Comparison of ENCODE assay signal across 26 cellular contexts in the genomic region with DNA sequence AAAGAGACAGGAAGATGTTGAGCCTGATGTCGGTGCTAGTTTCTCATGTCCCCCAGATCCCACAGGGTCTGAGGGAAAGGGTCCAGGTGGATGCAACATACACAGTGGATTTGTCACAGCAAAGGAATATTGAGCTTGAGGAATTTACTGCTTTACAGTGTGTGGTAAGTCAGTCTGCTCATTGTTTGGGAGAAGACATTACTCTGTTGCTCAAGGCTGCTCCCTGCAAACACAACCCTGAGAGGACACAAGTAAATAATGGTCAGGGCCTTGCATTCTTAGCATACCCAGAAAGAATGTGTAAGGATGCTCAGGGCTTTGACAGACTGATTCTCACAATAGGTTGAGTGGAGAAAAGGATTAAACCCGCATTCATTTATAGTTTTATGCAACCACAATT. TPM values are rescaled to one million over a fixed set of nuclear protein-coding genes. Genes with fewer than 3 reads are reported as not detected.
DNase-seq lines count a peak whose midpoint lies in the region; ATAC-seq, FAIRE-seq and TF ChIP-seq lines count a peak whose summit lies in the region.
"Had no signal": no experiment of that assay in that cellular context is flagged by ENCODE, and none has a peak within 500 bp of the region (broad histone marks: within the 10 kb centered on the region; RNA-seq: fewer than 3 reads in every experiment).

No MANE protein-coding gene starts in this region.

- H3K14ac ChIP-seq in IMR-90 (replicated peaks; ENCODE audit: low read depth, low read length), result no peak overlapping the region

- dilution Hi-C loops in IMR-90 (cut with HindIII; ENCODE audit: low sequenced_read_pairs, unreplicated experiment) (no loop called here), keratinocyte (cut with MboI; ENCODE audit: extremely low pct_ligation_motif_present, low sequenced_read_pairs) (no loop called here)

- no peak overlapping the region for H2AK9ac ChIP-seq in IMR-90 (replicated peaks; ENCODE audit: low read depth, low read length, poor library complexity)

- H3K23ac ChIP-seq in IMR-90 (ENCODE audit: low read depth, low read length), result no peak overlapping the region

- 0 out of 2 replicates have a peak overlapping the region, but pooled peaks have one; percentile 5 for H3K4ac ChIP-seq in IMR-90 (ENCODE audit: low read depth, low read length)

- H3K9ac ChIP-seq in IMR-90 (ENCODE audit: low read depth, low read length) (no peak overlapping the region), keratinocyte (ENCODE audit: control insufficient read depth, extremely low read depth, insufficient read depth, low read length) (peak overlapping the region; percentile 38), smooth muscle cell (ENCODE audit: low read depth) (no peak overlapping the region)
- H3K9ac ChIP-seq: GM23248, KMS-11, SK-N-SH had no signal

- FAIRE-seq in bronchial epithelial cell (lab: Jason Lieb, UNC) (peak; percentile 83), keratinocyte (lab: Jason Lieb, UNC) (no peak)
- FAIRE-seq: islet of Langerhans had no signal

- no peaks in the 10 kb centered on the region for H3K79me2 ChIP-seq in keratinocyte (ENCODE audit: control insufficient read depth, insufficient read depth, low read length)
- no peaks in the 10 kb centered on the region for H3K79me2 ChIP-seq in smooth muscle cell (ENCODE audit: low read depth)

- H4K20me1 ChIP-seq in IMR-90 (ENCODE audit: insufficient read depth, low read length) (no peaks in the 10 kb centered on the region), keratinocyte (ENCODE audit: control insufficient read depth, extremely low read depth, insufficient read depth, low read length) (no peaks in the 10 kb centered on the region), smooth muscle cell (ENCODE audit: low read depth) (no peaks in the 10 kb centered on the region)

- no peaks in the 10 kb centered on the region for H3K79me1 ChIP-seq in IMR-90 (ENCODE audit: low read depth in 1 of 2, low read length in 2 of 2)

- H3K27ac ChIP-seq in IMR-90 (ENCODE audit: insufficient read depth, low read length) (no peak overlapping the region), keratinocyte (ENCODE audit: control insufficient read depth, insufficient read depth, low read length) (peak overlapping the region; percentile 80), smooth muscle cell (ENCODE audit: low read depth) (peak overlapping the region; percentile 70)
- H3K27ac ChIP-seq: dorsolateral prefrontal cortex, GM23248, KMS-11, left ventricle myocardium inferior, tibial artery had no signal

- WGBS in IMR-90 (ENCODE audit: extremely low coverage in 2 of 2, insufficient read length in 1 of 2), 2 experiments, result no CpG with 5 or more reads among the region's 2 CpGs
- 88% methylated on average over 2 of the region's 2 CpGs for WGBS in smooth muscle cell (ENCODE audit: low lambda C conversion rate)

- POLR2A ChIA-PET in IMR-90 (lab: Charles Lee; ENCODE audit: unreplicated experiment), result no interaction called here

- H3K4me3 ChIP-seq in IMR-90 (ENCODE audit: insufficient read depth, low read depth, low read length) (no peak overlapping the region), bronchial epithelial cell (ENCODE audit: low read depth, low read length) (no peak overlapping the region), keratinocyte (ENCODE audit: control insufficient read depth in 2 of 3, extremely low read depth in 1 of 3, insufficient read depth in 2 of 3, low read depth in 1 of 3, low read length in 3 of 3) (no peak overlapping the region), smooth muscle cell (no peak overlapping the region)
- H3K4me3 ChIP-seq: dorsolateral prefrontal cortex, GM23248, left ventricle myocardium inferior, tibial artery had no signal

- TF ChIP-seq POLR2A in IMR-90 (IDR thresholded peaks at IDR 0.05; ENCODE audit: low read depth, low read length), result no peak

- no peak overlapping the region for H2AK5ac ChIP-seq in IMR-90 (ENCODE audit: low read depth, low read length)

- TF ChIP-seq RAD21 in IMR-90 (IDR thresholded peaks at IDR 0.05; ENCODE audit: low read length), result no peak

- DNase-seq in IMR-90, result peak; percentile 19
- DNase-seq in bronchial epithelial cell (ENCODE audit: low read depth), result peak; percentile 39
- DNase-seq in keratinocyte (ENCODE audit: low read depth, low spot score), result no peak
- no peak for DNase-seq in smooth muscle cell (lab: John Stamatoyannopoulos, UW; ENCODE audit: unreplicated experiment)
- no peak for DNase-seq in left ventricle myocardium superior
- no peak for DNase-seq in DMS53 treated with DMSO at 0.1 percent for 48 hours (lab: John Stamatoyannopoulos, UW; ENCODE audit: unreplicated experiment)
- DNase-seq: activated CD4-positive, CD25-positive, alpha-beta regulatory T cell; activated T-cell treated with anti-CD3 and anti-CD28 coated beads, Interleukin-2, amount 50 U/mL, for 24 hours; C1 segment of cervical spinal cord; DMS79; dorsolateral prefrontal cortex; GM23248; left ventricle myocardium inferior; MM.1S; natural killer cell; NCI-H1105 treated with DMSO at 0.1 percent for 48 hours; NCI-H1930; NCI-H526; OCI-M1; SK-N-SH; stimulated activated CD4-positive, alpha-beta T cell treated with anti-CD3 and anti-CD28 coated beads, Interleukin-15, amount 100 ng/mL, for 24 hours; stimulated activated CD4-positive, alpha-beta T cell treated with anti-CD3 and anti-CD28 coated beads, Interleukin-4, amount 100 ng/mL, for 4 hours; tibial artery had no signal

- H3K9me3 ChIP-seq in IMR-90 (ENCODE audit: control insufficient read depth, insufficient read depth, low read length) (no peaks in the 10 kb centered on the region), keratinocyte (ENCODE audit: control insufficient read depth, low read depth, low read length) (no peaks in the 10 kb centered on the region), smooth muscle cell (replicated peaks; ENCODE audit: low read depth) (no peaks in the 10 kb centered on the region)
- H3K9me3 ChIP-seq: left ventricle myocardium inferior, SK-N-SH, tibial artery had no signal

- H3K4me2 ChIP-seq in IMR-90 (ENCODE audit: low read depth, low read length) (no peak overlapping the region), keratinocyte (ENCODE audit: control insufficient read depth, extremely low read depth, insufficient read depth, low read depth, low read length) (peak overlapping the region; percentile 65), smooth muscle cell (no peak overlapping the region)
- H3K4me2 ChIP-seq: KMS-11, SK-N-SH had no signal

- in situ Hi-C loops in IMR-90 (cut with MboI; ENCODE audit: low sequenced_read_pairs), result loop anchor here (25.0 kb wide), 1 partner anchor 930 kb away; no protein-coding TSS in a partner anchor

- H3K56ac ChIP-seq in IMR-90 (ENCODE audit: extremely low read depth, insufficient read depth, low read length), result no peak overlapping the region

- TF ChIP-seq CTCF in IMR-90 (conservative IDR thresholded peaks at IDR 0.05; ENCODE audit: low read depth, low read length) (no peak), bronchial epithelial cell (IDR thresholded peaks at IDR 0.05; ENCODE audit: insufficient read depth, low read length, severe bottlenecking) (no peak), keratinocyte (optimal IDR thresholded peaks at IDR 0.05 in 1 of 3, IDR thresholded peaks at IDR 0.05 in 1 of 3, conservative IDR thresholded peaks at IDR 0.05 in 1 of 3; ENCODE audit: extremely low read depth in 1 of 3, insufficient read depth in 2 of 3, low read length in 3 of 3) (no peak), smooth muscle cell (IDR thresholded peaks at IDR 0.05; ENCODE audit: borderline replicate concordance, insufficient read depth, poor library complexity, severe bottlenecking) (no peak)

- H2BK15ac ChIP-seq in IMR-90 (ENCODE audit: low read depth, low read length), result no peak overlapping the region

- H3K36me3 ChIP-seq in IMR-90 (ENCODE audit: control insufficient read depth, insufficient read depth, low read length), result no peaks in the 10 kb centered on the region
- H3K36me3 ChIP-seq in bronchial epithelial cell (ENCODE audit: control insufficient read depth, insufficient read depth, low read length), result no peaks in the 10 kb centered on the region
- H3K36me3 ChIP-seq in keratinocyte (ENCODE audit: control insufficient read depth in 2 of 2, extremely low read depth in 1 of 2, insufficient read depth in 2 of 2, low read length in 2 of 2), result no peaks in the 10 kb centered on the region
- no peaks in the 10 kb centered on the region for H3K36me3 ChIP-seq in smooth muscle cell (ENCODE audit: low read depth)
- H3K36me3 ChIP-seq: left ventricle myocardium inferior, tibial artery had no signal

- no peak overlapping the region for H2BK5ac ChIP-seq in IMR-90 (ENCODE audit: low read depth, low read length, poor library complexity, severe bottlenecking)

- peak overlapping the region; percentile 8; the same call in 1 of the 2 replicates for H4K91ac ChIP-seq in IMR-90 (ENCODE audit: insufficient read depth, low read depth, low read length)

- intact Hi-C loops in IMR-90 (cut with micrococcal nuclease) (loop anchor here (10.0 kb wide), 3 partner anchors 938 to 1198 kb away; partner anchors contain the start of genes FER and SLC25A46), left ventricle myocardium superior (cut with micrococcal nuclease) (no loop called here)

- H2BK120ac ChIP-seq in IMR-90 (ENCODE audit: low read depth, low read length), result peak overlapping the region; percentile 64; the same call in 1 of the 2 replicates

- H3K9me1 ChIP-seq in IMR-90 (ENCODE audit: insufficient read depth, low read length), result 0 out of 2 replicates have a peak, but pooled peaks cover 4% of the 10 kb centered on the region
- H3K9me1 ChIP-seq in keratinocyte (ENCODE audit: control insufficient read depth, extremely low read depth, insufficient read depth, low read length), result no peaks in the 10 kb centered on the region

- peaks cover 3% of the 10 kb centered on the region; the same call in 1 of the 2 replicates for H3K4me1 ChIP-seq in IMR-90 (ENCODE audit: control insufficient read depth, insufficient read depth, low read length)
- H3K4me1 ChIP-seq in keratinocyte (ENCODE audit: control insufficient read depth, extremely low read depth, insufficient read depth, low read length), result peaks cover 24% of the 10 kb centered on the region
- H3K4me1 ChIP-seq in smooth muscle cell (ENCODE audit: low read depth), result no peaks in the 10 kb centered on the region
- H3K4me1 ChIP-seq: left ventricle myocardium inferior, tibial artery had no signal

- no TSS peak for BruUV-seq in IMR-90 (replicated peaks; lab: Mats Ljungman, UMichigan)

- H3K27me3 ChIP-seq in IMR-90 (ENCODE audit: control insufficient read depth, insufficient read depth, low read length) (no peaks in the 10 kb centered on the region), bronchial epithelial cell (ENCODE audit: control insufficient read depth, insufficient read depth, low read length) (no peaks in the 10 kb centered on the region), keratinocyte (ENCODE audit: control insufficient read depth, extremely low read depth, insufficient read depth, low read length) (no peaks in the 10 kb centered on the region), smooth muscle cell (ENCODE audit: low read depth) (no peaks in the 10 kb centered on the region)
- H3K27me3 ChIP-seq: dorsolateral prefrontal cortex, tibial artery had no signal

- H3F3A ChIP-seq in smooth muscle cell (ENCODE audit: low read depth), result no peaks in the 10 kb centered on the region

- ATAC-seq in IMR-90 (ENCODE audit: low read depth), result peak; percentile 85
- ATAC-seq in GM21515 (IDR thresholded peaks at IDR 0.05; ENCODE audit: unreplicated experiment), result no peak
- no peak for ATAC-seq in left ventricle myocardium superior
- ATAC-seq: natural killer cell had no signal

- 0 out of 4 replicates have a peak overlapping the region, but pooled peaks of 1 of the 2 experiments have one; percentile 1 for H4K8ac ChIP-seq in IMR-90 (ENCODE audit: low read depth in 2 of 2, low read length in 2 of 2)

- H2AFZ ChIP-seq in IMR-90 (replicated peaks; ENCODE audit: low read length, poor library complexity) (no peak overlapping the region), keratinocyte (ENCODE audit: control insufficient read depth, low read length) (peak overlapping the region; percentile 31), smooth muscle cell (ENCODE audit: low read depth) (no peak overlapping the region)
- H2AFZ ChIP-seq: GM23248 had no signal

- H4K5ac ChIP-seq in IMR-90 (ENCODE audit: low read depth, low read length), result no peak overlapping the region

- H2BK20ac ChIP-seq in IMR-90 (ENCODE audit: low read depth, low read length), result peak overlapping the region; percentile 52; the same call in 1 of the 2 replicates

- CTCF ChIA-PET in IMR-90 (lab: Yijun Ruan, JAX), result interaction anchor here (0.5 kb wide), 1 partner anchor 12 kb away, joined by 4 read pairs; no protein-coding TSS in a partner anchor

- no peak overlapping the region for H3K18ac ChIP-seq in IMR-90 (ENCODE audit: low read depth, low read length)

RNA-seq across cellular contexts. Expression of gene MAN2A1, which starts 7.3 kb away (rescaled TPM):
- total RNA-seq in IMR-90 (2012; rRNA removed) (29.6 and 46.4 TPM in 2 replicates), bronchial epithelial cell (78.9 and 85.0 TPM in 2 replicates), smooth muscle cell (112 and 115 TPM in 2 replicates), left ventricle myocardium superior (8.1 TPM)
- polyA plus RNA-seq in IMR-90 (2012; rRNA removed) (14.1 and 16.4 TPM in 2 replicates), keratinocyte (38.3 to 63.8 TPM (median 50.5 TPM) in 3 replicates), smooth muscle cell (20.3 and 31.4 TPM in 2 replicates)
- polyA plus RNA-seq in IMR-90 (2012; cell fraction: cytosol; rRNA removed), result 3.6 and 6.5 TPM in 2 replicates
- polyA plus RNA-seq in IMR-90 (2012; cell fraction: nucleus; rRNA removed; ENCODE audit: low replicate concordance), result 2.6 and 17.5 TPM in 2 replicates
- 106 TPM for polyA plus RNA-seq in keratinocyte (2011; ENCODE audit: low read depth)
- 13.3 and 23.9 TPM in 2 replicates for polyA plus RNA-seq in keratinocyte (2011; cell fraction: cytosol; rRNA removed)
- 61.7 and 89.6 TPM in 2 replicates for polyA plus RNA-seq in keratinocyte (2011; cell fraction: nucleus; rRNA removed)
- polyA plus RNA-seq in keratinocyte (2012; ENCODE audit: low replicate concordance), result 24.8 and 45.4 TPM in 2 replicates
- 20.5 to 113 TPM (median 95.0 TPM) in 3 replicates for polyA minus RNA-seq in keratinocyte
- polyA minus RNA-seq in keratinocyte (2011; cell fraction: cytosol; rRNA and poly(A)+ RNA removed), result 60.2 TPM
- 186 and 287 TPM in 2 replicates for polyA minus RNA-seq in keratinocyte (2011; cell fraction: nucleus; rRNA and poly(A)+ RNA removed)

Comparison
In these comparisons a context has a peak if more than half of its experiments do, and no peak if none do; other contexts are left out.
1. DNase-seq: peak in IMR-90 (single experiment) and bronchial epithelial cell (single experiment); none in keratinocyte (single experiment), smooth muscle cell (single experiment), left ventricle myocardium superior (single experiment) and DMS53 treated with DMSO at 0.1 percent for 48 hours (single experiment).